Comparison of ENCODE assay signal across 8 cellular contexts in genomic region chr17:67246648-67247415, GRCh38. TPM values are rescaled to one million over a fixed set of nuclear protein-coding genes. Genes with fewer than 3 reads are reported as not detected.
DNase-seq lines count a peak whose midpoint lies in the region; ATAC-seq and TF ChIP-seq lines count a peak whose summit lies in the region.

No MANE protein-coding gene starts in this region.

- peak overlapping the region; percentile 84 for H3K4me3 ChIP-seq in retinal pigment epithelial cell (ENCODE audit: low read length)

- DNase-seq in G401 (ENCODE audit: low spot score) (peak; percentile 71), HuH-7.5 (ENCODE audit: low spot score) (peak; percentile 56), glomerular visceral epithelial cell (ENCODE audit: extremely low spot score) (peak; percentile 80), retinal pigment epithelial cell (ENCODE audit: low read depth) (peak; percentile 91), OCI-M1 (lab: John Stamatoyannopoulos, UW) (no peak), NOMO-1 (lab: John Stamatoyannopoulos, UW; ENCODE audit: unreplicated experiment in 2 of 2) (no peak)
- peak; percentile 50 for DNase-seq in activated T-cell treated with anti-CD3 and anti-CD28 coated beads, Interleukin-2, amount 50 U/mL, for 1 hour

- in situ Hi-C loops in G401 (cut with HindIII; ENCODE audit: low sequenced_read_pairs): no loop called here

- ATAC-seq in GM21529 (IDR thresholded peaks at IDR 0.05; ENCODE audit: unreplicated experiment): peak; percentile 50

- TF ChIP-seq CTCF in retinal pigment epithelial cell (conservative IDR thresholded peaks at IDR 0.05; ENCODE audit: low read depth, low read length): peak; percentile 2

RNA-seq across cellular contexts. Expression of gene HELZ, which starts 1.8 kb away (rescaled TPM):
- total RNA-seq in G401 (2014; rRNA removed; shearing (Covaris generic)): 49.9 and 75.0 TPM in 2 replicates

Comparison
In these comparisons a context has a peak if more than half of its experiments do, and no peak if none do; other contexts are left out.
1. DNase-seq: peak in G401 (single experiment), HuH-7.5 (single experiment), activated T-cell treated with anti-CD3 and anti-CD28 coated beads, Interleukin-2, amount 50 U/mL, for 1 hour (single experiment), glomerular visceral epithelial cell (single experiment) and retinal pigment epithelial cell (single experiment); none in OCI-M1 (single experiment) and NOMO-1 (0 of 2).